In genomic region chr10:84493951-84494848, GRCh38 we compare ENCODE assay signal across 1 cellular context.
TF ChIP-seq lines count a peak whose summit lies in the region.

No MANE protein-coding gene starts in this region.

TF ChIP-seq in endothelial cell of umbilical vein, 7 proteins besides CTCF, POLR2A, EP300 and RAD21:
- TF ChIP-seq FOS (IDR thresholded peaks at IDR 0.05; ENCODE audit: borderline replicate concordance, insufficient read depth, low read length) (peak; percentile 81), JUN (IDR thresholded peaks at IDR 0.05; ENCODE audit: borderline replicate concordance, insufficient read depth, insufficient read length, low read depth) (peak; percentile 48), MAX (IDR thresholded peaks at IDR 0.05; ENCODE audit: insufficient read depth, insufficient read length) (no peak), EZH2 (IDR thresholded peaks at IDR 0.05; ENCODE audit: borderline replicate concordance, low read depth, low read length, severe bottlenecking) (no peak), MYC (IDR thresholded peaks at IDR 0.05; ENCODE audit: low read depth, low read length) (no peak), GATA2 (IDR thresholded peaks at IDR 0.05; ENCODE audit: insufficient read depth, insufficient read length, low read depth, low read length) (peak; percentile 68), POLR2AphosphoS5 (IDR thresholded peaks at IDR 0.05; ENCODE audit: insufficient read depth, low read depth, low read length) (peak; percentile 38)
